In genomic region chr2:157990173-157990572, GRCh38 we compare ENCODE assay signal across 1 cellular context.
A peak's percentile ranks its signal among the peaks of the same experiment; 100 is the strongest.
TF ChIP-seq lines count a peak whose summit lies in the region.

No MANE protein-coding gene starts in this region.

TF ChIP-seq in SK-N-SH, 30 proteins besides CTCF, POLR2A, EP300 and RAD21 (continued from another document):
- TF ChIP-seq NRF1 (IDR thresholded peaks at IDR 0.05; ENCODE audit: low read depth, low read length) (no peak), SMC3 (IDR thresholded peaks at IDR 0.05; ENCODE audit: low read depth, low read length) (no peak), CHD2 (IDR thresholded peaks at IDR 0.05; ENCODE audit: low read length, partially characterized antibody) (peak; percentile 28), FOSL2 (IDR thresholded peaks at IDR 0.05; ENCODE audit: borderline replicate concordance, low read depth) (no peak), MXI1 (IDR thresholded peaks at IDR 0.05; ENCODE audit: low read depth, low read length) (peak; percentile 42; the same call in 1 of the 2 replicates), PBX3 (IDR thresholded peaks at IDR 0.05) (no peak), FOXM1 (IDR thresholded peaks at IDR 0.05; ENCODE audit: low read depth) (no peak), ELF1 (IDR thresholded peaks at IDR 0.05) (no peak), GATA2 (CRISPR knock-in tag; IDR thresholded peaks at IDR 0.05) (peak; percentile 53; the same call in 1 of the 2 replicates), NFIC (IDR thresholded peaks at IDR 0.05; ENCODE audit: borderline replicate concordance) (no peak), POLR2AphosphoS5 (IDR thresholded peaks at IDR 0.05; ENCODE audit: low read depth, low read length) (no peak), TEAD4 (IDR thresholded peaks at IDR 0.05; ENCODE audit: borderline replicate concordance, insufficient read depth) (no peak), RXRA (IDR thresholded peaks at IDR 0.05; ENCODE audit: borderline replicate concordance, low read depth) (no peak), TCF12 (IDR thresholded peaks at IDR 0.05) (no peak), RCOR1 (IDR thresholded peaks at IDR 0.05; ENCODE audit: low read length) (peak; percentile 71; the same call in 1 of the 2 replicates)
